ENCODE assay signal across 6 cellular contexts in genomic region chr5:103005276-103005675, GRCh38.
"Had no signal": no experiment of that assay in that cellular context is flagged by ENCODE, and none has a peak within 500 bp of the region (broad histone marks: within the 10 kb centered on the region; RNA-seq: fewer than 3 reads in every experiment).

No MANE protein-coding gene starts in this region.

- H3K9me3 ChIP-seq: HAP-1 had no signal

- H3K4me1 ChIP-seq: HAP-1 had no signal

- H3K4me3 Mint-ChIP-seq: HFFc6 had no signal

- H3K9me3 Mint-ChIP-seq: HFFc6 had no signal

- H3K27ac ChIP-seq: GM23248 had no signal

- H3K27ac Mint-ChIP-seq: HFFc6 had no signal

- DNase-seq: GM23248, GOT3, H7, HFFc6, IMR-90 had no signal

- H3K4me3 ChIP-seq: GM23248, HAP-1 had no signal

- H2AFZ ChIP-seq: GM23248 had no signal

- H3K9ac ChIP-seq: GM23248 had no signal

- H3K36me3 ChIP-seq: HAP-1 had no signal
